ENCODE assay signal across 8 cellular contexts in genomic region chr3:79497447-79498111, GRCh38.
DNase-seq lines count a peak whose midpoint lies in the region; ATAC-seq, FAIRE-seq and TF ChIP-seq lines count a peak whose summit lies in the region.

No MANE protein-coding gene starts in this region.

- H3K9me2 ChIP-seq in HCT116 (ENCODE audit: insufficient read depth) (no peaks in the 10 kb centered on the region), SU-DHL-6 (replicated peaks; ENCODE audit: insufficient read depth, low read length) (no peaks in the 10 kb centered on the region)

- H3K4me1 ChIP-seq in HCT116 (ENCODE audit: control insufficient read depth in 1 of 2, insufficient read depth in 2 of 2, low read length in 2 of 2) (no peaks in the 10 kb centered on the region), kidney (ENCODE audit: control insufficient read depth in 1 of 2, insufficient read depth in 1 of 2, low read depth in 1 of 2, low read length in 2 of 2) (no peaks in the 10 kb centered on the region)

- DNase-seq in BJ (ENCODE audit: low read depth) (no peak), HCT116 (ENCODE audit: low read depth, low spot score) (no peak), kidney (no peak), middle frontal gyrus (ENCODE audit: extremely low spot score, low spot score) (no peak)
- DNase-seq in activated naive CD4-positive, alpha-beta T cell treated with anti-CD3 and anti-CD28 coated beads for 36 hours: no peak
- no peak for DNase-seq in activated CD4-positive, alpha-beta T cell treated with anti-CD3 and anti-CD28 coated beads, Interleukin-2, amount 10 ng/mL, durations not matched to agents 7 days and 5 days

- no peaks in the 10 kb centered on the region for H3K27me3 Mint-ChIP-seq in activated naive CD4-positive, alpha-beta T cell treated with anti-CD3 and anti-CD28 coated beads for 36 hours (ENCODE audit: low read depth)
- no peaks in the 10 kb centered on the region for H3K27me3 Mint-ChIP-seq in activated CD4-positive, alpha-beta T cell treated with anti-CD3 and anti-CD28 coated beads, Interleukin-2, amount 10 ng/mL, durations not matched to agents 7 days and 5 days

- H2AFZ ChIP-seq in HCT116 (ENCODE audit: low read depth, low read length, poor library complexity, severe bottlenecking): no peak overlapping the region
- no peak overlapping the region for H2AFZ ChIP-seq in SU-DHL-6 (ENCODE audit: low read depth, low read length, severe bottlenecking)

- H3K4me3 ChIP-seq in BJ (ENCODE audit: low read depth, low read length): no peak overlapping the region
- no peak overlapping the region for H3K4me3 ChIP-seq in HCT116 (replicated peaks in 1 of 2; ENCODE audit: low read depth in 1 of 2, low read length in 2 of 2)
- H3K4me3 ChIP-seq in SU-DHL-6 (ENCODE audit: insufficient read depth, low read length, poor library complexity, severe bottlenecking): no peak overlapping the region
- H3K4me3 ChIP-seq in kidney (ENCODE audit: low read length in 2 of 2): no peak overlapping the region

- H3K9ac ChIP-seq in HCT116 (ENCODE audit: low read length): no peak overlapping the region
- H3K9ac ChIP-seq in SU-DHL-6 (ENCODE audit: low read length): no peak overlapping the region
- no peak overlapping the region for H3K9ac ChIP-seq in kidney (ENCODE audit: low read length in 2 of 2)

- no peaks in the 10 kb centered on the region for H3F3A ChIP-seq in SU-DHL-6 (ENCODE audit: insufficient read depth)

- peak; percentile 17; the same call in 1 of the 2 replicates for TF ChIP-seq RAD21 in HCT116 (IDR thresholded peaks at IDR 0.05; ENCODE audit: low read depth)

- no TSS peak for BruUV-seq in HCT116 (replicated peaks; lab: Mats Ljungman, UMichigan)

- POLR2A ChIA-PET in BJ (lab: Charles Lee): no interaction called here
- POLR2A ChIA-PET in HCT116 (lab: Charles Lee): no interaction called here
- POLR2A ChIA-PET in activated CD4-positive, alpha-beta T cell treated with anti-CD3 and anti-CD28 coated beads, Interleukin-2, amount 10 ng/mL, durations not matched to agents 7 days and 5 days (lab: Charles Lee): no interaction called here

- TF ChIP-seq POLR2A in HCT116 (IDR thresholded peaks at IDR 0.05; ENCODE audit: borderline replicate concordance, extremely low read depth, insufficient read depth, insufficient read length): no peak

- peaks cover 0 to 5% of the 10 kb centered on the region in 2 experiments; a peak in 3 of 4 replicates for H3K9me3 ChIP-seq in HCT116 (ENCODE audit: control insufficient read depth in 1 of 2, insufficient read depth in 1 of 2, low read depth in 1 of 2, low read length in 2 of 2)
- H3K9me3 ChIP-seq in SU-DHL-6 (ENCODE audit: insufficient read depth, low read length): no peaks in the 10 kb centered on the region
- H3K9me3 ChIP-seq in kidney (ENCODE audit: control insufficient read depth in 1 of 2, low read length in 2 of 2): no peaks in the 10 kb centered on the region

- H3K36me3 ChIP-seq in BJ (ENCODE audit: control insufficient read depth, insufficient read depth, low read length) (no peaks in the 10 kb centered on the region), HCT116 (ENCODE audit: control insufficient read depth in 1 of 2, insufficient read depth in 2 of 2, low read length in 2 of 2) (no peaks in the 10 kb centered on the region), SU-DHL-6 (ENCODE audit: low read length) (no peaks in the 10 kb centered on the region), kidney (ENCODE audit: control insufficient read depth in 1 of 2, insufficient read depth in 2 of 2, low read length in 2 of 2) (no peaks in the 10 kb centered on the region)

- no peak overlapping the region for H3K27ac Mint-ChIP-seq in activated naive CD4-positive, alpha-beta T cell treated with anti-CD3 and anti-CD28 coated beads for 36 hours
- no peak overlapping the region for H3K27ac Mint-ChIP-seq in activated CD4-positive, alpha-beta T cell treated with anti-CD3 and anti-CD28 coated beads, Interleukin-2, amount 10 ng/mL, durations not matched to agents 7 days and 5 days

- peak; percentile 67 for TF ChIP-seq CTCF in BJ (IDR thresholded peaks at IDR 0.05; ENCODE audit: insufficient read depth, low read depth, low read length)
- peak in 2 of 3 experiments; percentile 47 to 57; a peak in 4 of 6 replicates for TF ChIP-seq CTCF in HCT116 (IDR thresholded peaks at IDR 0.05 in 2 of 3, conservative IDR thresholded peaks at IDR 0.05 in 1 of 3; ENCODE audit: borderline replicate concordance in 1 of 3, insufficient read depth in 1 of 3, low read depth in 2 of 3, low read length in 2 of 3)
- TF ChIP-seq CTCF in SU-DHL-6 (IDR thresholded peaks at IDR 0.05; ENCODE audit: insufficient read depth, low read length, poor library complexity, severe bottlenecking): peak; percentile 62
- peak; percentile 20 for TF ChIP-seq CTCF in kidney (IDR thresholded peaks at IDR 0.05; ENCODE audit: borderline replicate concordance, extremely low read depth, insufficient read depth)

- H3K36me3 Mint-ChIP-seq in activated naive CD4-positive, alpha-beta T cell treated with anti-CD3 and anti-CD28 coated beads for 36 hours (ENCODE audit: low read depth): no peaks in the 10 kb centered on the region
- no peaks in the 10 kb centered on the region for H3K36me3 Mint-ChIP-seq in activated CD4-positive, alpha-beta T cell treated with anti-CD3 and anti-CD28 coated beads, Interleukin-2, amount 10 ng/mL, durations not matched to agents 7 days and 5 days (ENCODE audit: low read depth)

- no peaks in the 10 kb centered on the region for H3K79me2 ChIP-seq in HCT116 (ENCODE audit: insufficient read depth, low read length)
- H3K79me2 ChIP-seq in SU-DHL-6 (ENCODE audit: insufficient read depth, low read length): no peaks in the 10 kb centered on the region

- CTCF ChIA-PET in BJ (lab: Yijun Ruan, JAX) (interaction anchor here (0.9 kb wide), 1 partner anchor 10 kb away, joined by 3 read pairs; no protein-coding TSS in a partner anchor), HCT116 (lab: Charles Lee) (no interaction called here)
- CTCF ChIA-PET in activated naive CD4-positive, alpha-beta T cell treated with anti-CD3 and anti-CD28 coated beads for 36 hours (lab: Charles Lee): no interaction called here
- CTCF ChIA-PET in activated CD4-positive, alpha-beta T cell treated with anti-CD3 and anti-CD28 coated beads, Interleukin-2, amount 10 ng/mL, durations not matched to agents 7 days and 5 days (lab: Charles Lee): interaction anchor here (0.7 kb wide), 1 partner anchor 22 kb away, joined by 4 read pairs; no protein-coding TSS in a partner anchor

- no peaks in the 10 kb centered on the region for H3K4me1 Mint-ChIP-seq in activated naive CD4-positive, alpha-beta T cell treated with anti-CD3 and anti-CD28 coated beads for 36 hours (ENCODE audit: low read depth)
- H3K4me1 Mint-ChIP-seq in activated CD4-positive, alpha-beta T cell treated with anti-CD3 and anti-CD28 coated beads, Interleukin-2, amount 10 ng/mL, durations not matched to agents 7 days and 5 days: no peaks in the 10 kb centered on the region

- RAD21 ChIA-PET in HCT116 (lab: Charles Lee; ENCODE audit: low non-redundant PET in 1 of 2, low total read pairs in 2 of 2, uncharacterized antibody in 2 of 2, unreplicated experiment in 2 of 2): no interaction called here

- H3K27me3 ChIP-seq in BJ (ENCODE audit: control insufficient read depth, insufficient read depth, low read length) (no peaks in the 10 kb centered on the region), HCT116 (ENCODE audit: insufficient read depth, low read length) (no peaks in the 10 kb centered on the region), SU-DHL-6 (ENCODE audit: low read length) (no peaks in the 10 kb centered on the region)

- peaks cover 4% of the 10 kb centered on the region for H3K9me3 Mint-ChIP-seq in activated naive CD4-positive, alpha-beta T cell treated with anti-CD3 and anti-CD28 coated beads for 36 hours
- no peaks in the 10 kb centered on the region for H3K9me3 Mint-ChIP-seq in activated CD4-positive, alpha-beta T cell treated with anti-CD3 and anti-CD28 coated beads, Interleukin-2, amount 10 ng/mL, durations not matched to agents 7 days and 5 days

- intact Hi-C loops in HCT116 (cut with micrococcal nuclease) (loop anchor here (2.0 kb wide), 1 partner anchor 839 kb away; no protein-coding TSS in a partner anchor), kidney (cut with DNase I) (no loop called here)
- intact Hi-C loops in activated naive CD4-positive, alpha-beta T cell treated with anti-CD3 and anti-CD28 coated beads for 36 hours (cut with micrococcal nuclease): loop anchor here (1.0 kb wide), 2 partner anchors 411 to 837 kb away; no protein-coding TSS in a partner anchor

- no peak overlapping the region for H3K4me3 Mint-ChIP-seq in activated naive CD4-positive, alpha-beta T cell treated with anti-CD3 and anti-CD28 coated beads for 36 hours
- no peak overlapping the region for H3K4me3 Mint-ChIP-seq in activated CD4-positive, alpha-beta T cell treated with anti-CD3 and anti-CD28 coated beads, Interleukin-2, amount 10 ng/mL, durations not matched to agents 7 days and 5 days

- peak; percentile 94 for FAIRE-seq in kidney (lab: Jason Lieb, UNC)

- no peak overlapping the region for H3K4me2 ChIP-seq in HCT116 (ENCODE audit: low read length)
- H3K4me2 ChIP-seq in SU-DHL-6 (ENCODE audit: low read depth, low read length, poor library complexity, severe bottlenecking): no peak overlapping the region

- H3K27ac ChIP-seq in HCT116 (ENCODE audit: low read depth, low read length) (no peak overlapping the region), SU-DHL-6 (ENCODE audit: low read depth, low read length) (no peak overlapping the region), kidney (ENCODE audit: low read depth in 2 of 2, low read length in 2 of 2) (no peak overlapping the region)

- no peak for ATAC-seq in HCT116
- no peak for ATAC-seq in GM21360 (IDR thresholded peaks at IDR 0.05; ENCODE audit: unreplicated experiment)

- H4K20me1 ChIP-seq in HCT116 (ENCODE audit: insufficient read depth) (no peaks in the 10 kb centered on the region), SU-DHL-6 (ENCODE audit: low read depth, low read length) (no peaks in the 10 kb centered on the region)

Comparison
In these comparisons a context has a peak if more than half of its experiments do, and no peak if none do; other contexts are left out.
1. CTCF ChIA-PET loops: an anchor here in BJ (0.9 kb wide) and activated CD4-positive, alpha-beta T cell treated with anti-CD3 and anti-CD28 coated beads, Interleukin-2, amount 10 ng/mL, durations not matched to agents 7 days and 5 days (0.7 kb wide); none called in HCT116 and activated naive CD4-positive, alpha-beta T cell treated with anti-CD3 and anti-CD28 coated beads for 36 hours.